In the genomic region with DNA sequence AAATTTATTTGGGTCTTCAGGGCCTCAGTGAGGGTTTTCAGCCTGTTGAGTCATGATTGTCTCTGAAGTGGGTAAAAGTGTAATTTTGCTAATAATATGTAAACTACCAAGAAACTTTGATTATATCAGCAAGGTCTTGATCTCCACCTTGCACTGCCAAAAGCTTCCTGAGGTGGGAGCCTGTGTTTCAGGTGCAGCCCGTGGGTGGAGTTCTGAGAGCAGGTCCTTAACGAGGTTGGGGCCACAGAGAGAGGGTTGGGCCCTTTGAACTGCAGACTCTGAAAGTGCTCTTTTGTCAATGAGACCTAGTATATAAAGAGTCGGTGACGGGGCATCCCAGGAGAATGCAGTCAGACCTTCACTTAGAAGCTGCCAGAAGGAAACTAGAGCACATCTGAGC, we compare ENCODE assay signal across 18 cellular contexts.
DNase-seq lines count a peak whose midpoint lies in the region; ATAC-seq, FAIRE-seq and TF ChIP-seq lines count a peak whose summit lies in the region.
"Had no signal": no experiment of that assay in that cellular context is flagged by ENCODE, and none has a peak within 500 bp of the region (broad histone marks: within the 10 kb centered on the region; RNA-seq: fewer than 3 reads in every experiment).

No MANE protein-coding gene starts in this region.

- no peaks in the 10 kb centered on the region for H3K9me2 ChIP-seq in OCI-LY7 (ENCODE audit: insufficient read depth, low read length)

- no peaks in the 10 kb centered on the region for H3K79me2 ChIP-seq in HepG2 (ENCODE audit: insufficient read depth, low read length)
- no peaks in the 10 kb centered on the region for H3K79me2 ChIP-seq in OCI-LY7 (ENCODE audit: insufficient read depth, low read depth, low read length)

- BruUV-seq in HepG2 (replicated peaks; lab: Mats Ljungman, UMichigan) = no TSS peak
- BruUV-seq in OCI-LY7 (replicated peaks; lab: Mats Ljungman, UMichigan) = no TSS peak

- in situ Hi-C loops in HepG2 (cut with HindIII; ENCODE audit: extremely low pct_ligation_motif_present, low pct_unique_long_range_greater_than_20kb) = no loop called here

- H3K36me3 ChIP-seq in HepG2 (replicated peaks in 1 of 2; ENCODE audit: control insufficient read depth in 1 of 2, insufficient read depth in 2 of 2, low read length in 2 of 2) (no peaks in the 10 kb centered on the region), right lobe of liver (no peaks in the 10 kb centered on the region), OCI-LY7 (ENCODE audit: insufficient read depth, low read length) (no peaks in the 10 kb centered on the region), endodermal cell (ENCODE audit: control insufficient read depth, insufficient read depth, low read length) (no peaks in the 10 kb centered on the region)
- H3K36me3 ChIP-seq: BLaER1 had no signal

- WGBS in HepG2 (ENCODE audit: low lambda C conversion rate) = 42% methylated on average over 4 of the region's 4 CpGs
- WGBS in right lobe of liver (ENCODE audit: insufficient coverage, low coverage, low lambda C conversion rate, missing lambda C conversion rate) = 15% methylated on average over 3 of the region's 4 CpGs
- WGBS in endodermal cell (ENCODE audit: insufficient coverage in 1 of 2, insufficient read length in 1 of 2), 2 experiments = 43 to 63% methylated on average over 1 to 4 of the region's 4 CpGs

- POLR2A ChIA-PET in HepG2 (lab: Yijun Ruan, JAX) = no interaction called here
- POLR2A ChIA-PET in OCI-LY7 (lab: Charles Lee) = no interaction called here

- H3K36me3 Mint-ChIP-seq in endodermal cell (ENCODE audit: low read depth) = no peaks in the 10 kb centered on the region
- H3K36me3 Mint-ChIP-seq: CD8-positive, alpha-beta memory T cell had no signal

- H3K27me3 Mint-ChIP-seq in endodermal cell (ENCODE audit: insufficient read depth) = peaks cover 4% of the 10 kb centered on the region
- H3K27me3 Mint-ChIP-seq: CD8-positive, alpha-beta memory T cell had no signal

- intact Hi-C loops in HepG2 (cut with micrococcal nuclease; ENCODE audit: unreplicated experiment) = no loop called here
- intact Hi-C loops in right lobe of liver (cut with DNase I) = no loop called here
- intact Hi-C loops in OCI-LY7 (cut with micrococcal nuclease; ENCODE audit: unreplicated experiment) = no loop called here

- no peak overlapping the region for H3K27ac ChIP-seq in HepG2 (ENCODE audit: extremely low read length, insufficient read depth, low read length)
- no peak overlapping the region for H3K27ac ChIP-seq in right lobe of liver
- no peak overlapping the region for H3K27ac ChIP-seq in OCI-LY7 (ENCODE audit: low read depth, low read length, poor library complexity, severe bottlenecking)
- no peak overlapping the region for H3K27ac ChIP-seq in endodermal cell (ENCODE audit: low read depth, low read length)
- H3K27ac ChIP-seq: BLaER1, HL-60 had no signal

- H2AFZ ChIP-seq in HepG2 (ENCODE audit: low read length) = no peak overlapping the region
- no peak overlapping the region for H2AFZ ChIP-seq in OCI-LY7 (ENCODE audit: low read length)

- DNase-seq in HepG2 (ENCODE audit: low spot score) = no peak
- DNase-seq in right lobe of liver = no peak
- no peak for DNase-seq in OCI-LY7 (ENCODE audit: low spot score)
- DNase-seq in endodermal cell = no peak
- no peak for DNase-seq in NCI-H2029 treated with DMSO at 0.1 percent for 48 hours (lab: John Stamatoyannopoulos, UW)
- no peak for DNase-seq in NAMALWA (ENCODE audit: low spot score)
- DNase-seq in EL = no peak
- DNase-seq: 8988T; AML-193; CD8-positive, alpha-beta memory T cell; DND-41; GF-D8; GOT3; KBM-7 had no signal

- H3K9ac ChIP-seq in HepG2 (ENCODE audit: insufficient read depth, low read depth, low read length) (no peak overlapping the region), endodermal cell (ENCODE audit: extremely low read depth, low read length, poor library complexity, severe bottlenecking) (no peak overlapping the region)
- H3K9ac ChIP-seq: BLaER1 had no signal

- H3K4me1 Mint-ChIP-seq in endodermal cell = no peaks in the 10 kb centered on the region
- H3K4me1 Mint-ChIP-seq: CD8-positive, alpha-beta memory T cell had no signal

- H3K4me3 ChIP-seq in HepG2 (replicated peaks in 1 of 3; ENCODE audit: insufficient read depth in 1 of 3, low read depth in 2 of 3, low read length in 3 of 3) (no peak overlapping the region), right lobe of liver (no peak overlapping the region), OCI-LY7 (ENCODE audit: low read depth, low read length, poor library complexity, severe bottlenecking) (no peak overlapping the region), endodermal cell (ENCODE audit: low read length) (no peak overlapping the region)
- H3K4me3 ChIP-seq: BLaER1 had no signal

- H3K4me1 ChIP-seq in HepG2 (ENCODE audit: insufficient read depth, low read length) = no peaks in the 10 kb centered on the region
- no peaks in the 10 kb centered on the region for H3K4me1 ChIP-seq in right lobe of liver
- H3K4me1 ChIP-seq in OCI-LY7 (ENCODE audit: insufficient read depth, low read length, poor library complexity, severe bottlenecking) = no peaks in the 10 kb centered on the region
- no peaks in the 10 kb centered on the region for H3K4me1 ChIP-seq in endodermal cell (ENCODE audit: control insufficient read depth, insufficient read depth, low read length)
- H3K4me1 ChIP-seq: BLaER1, Caco-2 had no signal

- TF ChIP-seq POLR2A in HepG2 (IDR thresholded peaks at IDR 0.05; ENCODE audit: insufficient read depth in 1 of 2, low read depth in 2 of 2, low read length in 2 of 2) (no peak), right lobe of liver (IDR thresholded peaks at IDR 0.05) (no peak)

- ATAC-seq in HepG2 (peak; percentile 64), right lobe of liver (no peak)
- ATAC-seq: HCT116 had no signal

- FAIRE-seq in HepG2 (lab: Jason Lieb, UNC) = no peak

- H3K4me3 Mint-ChIP-seq in endodermal cell = no peak overlapping the region
- H3K4me3 Mint-ChIP-seq: CD8-positive, alpha-beta memory T cell had no signal

- no peak for TF ChIP-seq CTCF in HepG2 (CRISPR knock-in tag; IDR thresholded peaks at IDR 0.05)
- TF ChIP-seq CTCF in right lobe of liver (IDR thresholded peaks at IDR 0.05) = no peak
- TF ChIP-seq CTCF in OCI-LY7 (conservative IDR thresholded peaks at IDR 0.05; ENCODE audit: low read length) = peak; percentile 29; the same call in 1 of the 2 replicates
- peak; percentile 34 for TF ChIP-seq CTCF in endodermal cell (conservative IDR thresholded peaks at IDR 0.05)

- TF ChIP-seq RAD21 in HepG2 (CRISPR knock-in tag; IDR thresholded peaks at IDR 0.05) = no peak

- CTCF ChIA-PET in HepG2 (lab: Yijun Ruan, JAX; ENCODE audit: low intra/inter-chr PET ratio, low total read pairs) (no interaction called here), OCI-LY7 (lab: Charles Lee; ENCODE audit: unreplicated experiment) (no interaction called here)

- peaks cover 1% of the 10 kb centered on the region for H3K9me3 Mint-ChIP-seq in endodermal cell

- no peak overlapping the region for H3K4me2 ChIP-seq in HepG2 (ENCODE audit: low read depth, low read length)
- no peak overlapping the region for H3K4me2 ChIP-seq in OCI-LY7 (ENCODE audit: low read length)
- H3K4me2 ChIP-seq: BLaER1 had no signal

- no peak for TF ChIP-seq EP300 in HepG2 (IDR thresholded peaks at IDR 0.05; ENCODE audit: low read depth in 2 of 2, low read length in 2 of 2)
- TF ChIP-seq EP300 in HepG2 (CRISPR knock-in tag; IDR thresholded peaks at IDR 0.05; ENCODE audit: borderline replicate concordance) = no peak

- no peaks in the 10 kb centered on the region for H4K20me1 ChIP-seq in HepG2 (ENCODE audit: insufficient read depth, low read length)
- no peaks in the 10 kb centered on the region for H4K20me1 ChIP-seq in OCI-LY7 (ENCODE audit: insufficient read depth, low read length)
- H4K20me1 ChIP-seq: BLaER1 had no signal

- no peak overlapping the region for H3K27ac Mint-ChIP-seq in endodermal cell

- H3K9me3 ChIP-seq in HepG2 (ENCODE audit: low read length) (no peaks in the 10 kb centered on the region), right lobe of liver (no peaks in the 10 kb centered on the region), OCI-LY7 (ENCODE audit: low read length) (no peaks in the 10 kb centered on the region), endodermal cell (ENCODE audit: control insufficient read depth, low read length) (no peaks in the 10 kb centered on the region)
- H3K9me3 ChIP-seq: BLaER1, Caco-2 had no signal

- 0 out of 5 replicates have a peak, but pooled peaks cover 0 to 4% of the 10 kb centered on the region in 2 experiments for H3K27me3 ChIP-seq in HepG2 (ENCODE audit: control insufficient read depth in 1 of 2, insufficient read depth in 2 of 2, low read length in 2 of 2)
- no peaks in the 10 kb centered on the region for H3K27me3 ChIP-seq in right lobe of liver
- H3K27me3 ChIP-seq in endodermal cell (ENCODE audit: control insufficient read depth, insufficient read depth, low read length, poor library complexity, severe bottlenecking) = no peaks in the 10 kb centered on the region
- H3K27me3 ChIP-seq: BLaER1 had no signal

TF ChIP-seq in HepG2, 621 proteins besides CTCF, POLR2A, EP300 and RAD21 (continues in another document):
- TF ChIP-seq ZFAT (CRISPR knock-in tag; conservative IDR thresholded peaks at IDR 0.05) (no peak), TAF15 (IDR thresholded peaks at IDR 0.05; ENCODE audit: low read depth, low read length, poor library complexity, severe bottlenecking) (no peak), NFE2 (CRISPR knock-in tag; IDR thresholded peaks at IDR 0.05) (no peak), ZNF878 (CRISPR knock-in tag; IDR thresholded peaks at IDR 0.05) (no peak), SOX6 (IDR thresholded peaks at IDR 0.05) (no peak), SOX6 (CRISPR knock-in tag; IDR thresholded peaks at IDR 0.05) (no peak), ZNF619 (CRISPR knock-in tag; IDR thresholded peaks at IDR 0.05) (no peak), ZNF503 (CRISPR knock-in tag; IDR thresholded peaks at IDR 0.05) (no peak), BRD4 (CRISPR knock-in tag; IDR thresholded peaks at IDR 0.05) (no peak), SMARCC2 (IDR thresholded peaks at IDR 0.05) (no peak), ZIK1 (CRISPR knock-in tag; IDR thresholded peaks at IDR 0.05; ENCODE audit: borderline replicate concordance, low read depth) (no peak)

Comparison
In these comparisons a context has a peak if more than half of its experiments do, and no peak if none do; other contexts are left out.
1. CTCF ChIP-seq: peak in OCI-LY7 (single experiment) and endodermal cell (single experiment); none in HepG2 (single experiment) and right lobe of liver (0 of 4).